ENCODE assay signal across 8 cellular contexts in the genomic region with DNA sequence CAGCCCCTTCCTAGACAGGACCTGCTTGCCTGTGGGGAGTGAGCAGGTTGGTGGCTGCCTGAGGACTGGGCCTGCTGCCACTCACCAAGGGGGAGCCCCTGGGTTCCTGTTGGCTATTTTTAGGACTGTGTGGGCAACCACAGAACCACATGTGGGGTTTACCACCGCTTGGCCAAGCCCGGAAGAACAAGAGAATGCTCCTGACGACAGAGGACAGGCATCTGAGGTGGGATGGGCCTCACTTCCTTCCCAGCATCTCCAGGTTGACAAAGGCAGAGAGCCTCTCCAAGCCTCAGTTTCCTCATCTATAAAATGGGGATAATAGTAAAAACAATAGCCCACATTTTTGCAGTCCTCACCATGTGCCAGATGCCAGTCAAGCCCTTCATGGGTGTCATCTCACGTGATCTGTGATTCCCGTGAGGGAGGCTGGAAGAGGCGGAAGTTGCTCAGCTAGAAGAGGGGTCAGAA. TPM values are rescaled to one million over a fixed set of nuclear protein-coding genes. Genes with fewer than 3 reads are reported as not detected.
DNase-seq lines count a peak whose midpoint lies in the region; ATAC-seq, FAIRE-seq and TF ChIP-seq lines count a peak whose summit lies in the region.

No MANE protein-coding gene starts in this region.

- peaks cover 0 to 7% (median 3%) of the 10 kb centered on the region in 3 donors for H3K9me3 Mint-ChIP-seq in IgD-negative memory B cell

- H3K27ac Mint-ChIP-seq in IgD-negative memory B cell: peak overlapping the region; percentile 88 to 98 (median 91)

- H3K4me3 Mint-ChIP-seq in IgD-negative memory B cell: peak overlapping the region; percentile 3 to 91 (median 84)

- H3K27me3 Mint-ChIP-seq in IgD-negative memory B cell: peaks cover 50% of the 10 kb centered on the region

- no peak overlapping the region for H3K27ac ChIP-seq in small intestine (ENCODE audit: low read depth in 1 of 2, low read length in 1 of 2)

- ATAC-seq in GM21528 (IDR thresholded peaks at IDR 0.05; ENCODE audit: low FRiP score, unreplicated experiment): peak; percentile 80

- peak; percentile 41 for DNase-seq in GM12891 (ENCODE audit: insufficient read length, low spot score)
- peak; percentile 78 to 79 for DNase-seq in activated T-cell treated with anti-CD3 and anti-CD28 coated beads, Interleukin-2, amount 50 U/mL, for 48 hours
- DNase-seq in stimulated activated CD4-positive, alpha-beta T cell treated with anti-CD3 and anti-CD28 coated beads, Interleukin-4, amount 100 ng/mL, for 24 hours: peak; percentile 41
- DNase-seq in small intestine: no peak
- DNase-seq in NCI-H1436 treated with DMSO at 0.1 percent for 48 hours (lab: John Stamatoyannopoulos, UW): no peak
- no peak for DNase-seq in DMS 273 treated with DMSO at 0.1 percent for 48 hours (lab: John Stamatoyannopoulos, UW)

- 65 to 86% (median 69%) methylated on average over 6 of the region's 6 CpGs for WGBS in small intestine, 3 donors

- H3K4me3 ChIP-seq in small intestine (ENCODE audit: low read depth in 1 of 2, low read length in 2 of 2): no peak overlapping the region

- no peaks in the 10 kb centered on the region for H3K4me1 ChIP-seq in small intestine (ENCODE audit: control insufficient read depth in 2 of 2, insufficient read depth in 1 of 2, low read depth in 1 of 2, low read length in 1 of 2)

- H3K27me3 ChIP-seq in small intestine (ENCODE audit: control insufficient read depth in 2 of 2, insufficient read depth in 2 of 2, low read length in 2 of 2): no peaks in the 10 kb centered on the region

- no peak for TF ChIP-seq POLR2A in GM12891 (IDR thresholded peaks at IDR 0.05; ENCODE audit: low read depth, low read length)

- H3K36me3 Mint-ChIP-seq in IgD-negative memory B cell: no peaks in the 10 kb centered on the region

- H3K36me3 ChIP-seq in small intestine (ENCODE audit: control insufficient read depth in 2 of 2, insufficient read depth in 2 of 2, low read length in 2 of 2): no peaks in the 10 kb centered on the region

- peaks cover 25 to 40% (median 35%) of the 10 kb centered on the region in 3 donors for H3K4me1 Mint-ChIP-seq in IgD-negative memory B cell

- peak; percentile 77 for FAIRE-seq in GM12891 (lab: Jason Lieb, UNC)
- no peak for FAIRE-seq in small intestine (lab: Jason Lieb, UNC)

- H3K9me3 ChIP-seq in small intestine (ENCODE audit: control insufficient read depth, low read depth): no peaks in the 10 kb centered on the region

TF ChIP-seq in GM12891, 5 proteins besides CTCF, POLR2A, EP300 and RAD21:
- TF ChIP-seq TAF1 (IDR thresholded peaks at IDR 0.05; ENCODE audit: low read depth, low read length): no peak
- TF ChIP-seq SPI1 (IDR thresholded peaks at IDR 0.05; ENCODE audit: low read depth, low read length): peak; percentile 62
- peak; percentile 56 for TF ChIP-seq POU2F2 (IDR thresholded peaks at IDR 0.05; ENCODE audit: low read depth, low read length)
- TF ChIP-seq PAX5 (IDR thresholded peaks at IDR 0.05; ENCODE audit: insufficient read depth, low read length, severe bottlenecking): peak; percentile 35

RNA-seq across cellular contexts. Expression of a gene that starts 43.6 kb away (rescaled TPM):
- polyA plus RNA-seq in GM12891 (2012; ENCODE audit: low read depth, missing spikeins): 2.0 TPM
- not detected for polyA plus RNA-seq in IgD-negative memory B cell
- 10 to 100 TPM in 1 of 3 donors, 1 to 10 TPM in 2; 2.2 to 44.7 (median 4.1) TPM for polyA plus RNA-seq in small intestine

Comparison
In these comparisons a context has a peak if more than half of its experiments do, and no peak if none do; other contexts are left out.
1. DNase-seq: peak in GM12891 (single experiment), activated T-cell treated with anti-CD3 and anti-CD28 coated beads, Interleukin-2, amount 50 U/mL, for 48 hours (2 of 2) and stimulated activated CD4-positive, alpha-beta T cell treated with anti-CD3 and anti-CD28 coated beads, Interleukin-4, amount 100 ng/mL, for 24 hours (single experiment); none in small intestine (single experiment), NCI-H1436 treated with DMSO at 0.1 percent for 48 hours (single experiment) and DMS 273 treated with DMSO at 0.1 percent for 48 hours (single experiment).